Comparison of ENCODE assay signal across 8 cellular contexts in the genomic region with DNA sequence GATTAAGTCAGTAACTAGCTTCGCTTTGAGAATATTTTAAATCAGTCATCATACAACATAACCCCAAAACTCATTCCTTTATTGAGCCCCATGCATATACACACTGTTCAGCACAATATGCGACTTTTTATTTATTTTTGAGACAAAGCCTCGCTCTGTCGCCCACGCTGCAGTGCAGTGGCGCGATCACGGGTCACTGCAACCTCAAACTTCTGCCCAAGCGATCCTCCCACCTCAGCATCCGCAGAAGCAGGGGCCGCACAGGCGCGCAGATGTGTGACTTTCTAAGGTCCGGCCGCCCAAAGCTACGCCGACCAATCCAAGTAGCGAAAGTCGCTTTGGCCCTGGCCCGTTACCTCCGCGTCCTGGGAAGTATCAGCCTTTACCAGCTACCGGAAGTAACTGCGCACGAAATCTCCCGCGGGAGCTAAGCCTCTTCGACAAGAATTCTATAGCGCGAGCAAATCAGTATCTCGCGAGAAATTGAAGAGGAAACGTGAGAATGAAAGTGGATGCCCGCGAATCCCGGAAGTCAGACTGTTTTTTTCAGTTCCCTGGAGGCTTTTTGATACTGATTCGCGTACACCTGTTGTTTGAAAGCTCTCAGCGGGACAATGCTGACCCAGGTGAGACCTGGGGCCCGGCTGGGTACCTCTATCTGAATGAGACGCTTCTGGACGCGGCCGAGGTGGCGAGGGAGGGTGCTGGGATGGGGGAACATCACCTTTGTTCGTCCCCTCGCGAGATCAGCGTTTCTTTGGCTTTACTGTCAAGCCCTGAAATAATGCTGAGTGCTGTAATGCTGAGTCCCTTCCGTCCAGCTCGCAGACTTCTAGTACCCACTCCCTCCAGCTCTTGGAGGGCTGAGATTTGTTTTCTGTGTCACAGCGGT. TPM values are rescaled to one million over a fixed set of nuclear protein-coding genes. Genes with fewer than 3 reads are reported as not detected.
DNase-seq lines count a peak whose midpoint lies in the region; ATAC-seq, FAIRE-seq and TF ChIP-seq lines count a peak whose summit lies in the region.

A gene (minus strand): TSS at position 404 of the 892 bp plus-strand sequence. CDS start 1,405 bp downstream, outside the sequence.
A gene (plus strand): TSS at position 549 of the 892 bp plus-strand sequence. CDS start 66 bp downstream, at position 615.

- H3K27ac ChIP-seq in cardiac muscle cell (peak within 1 kb of the TSS; percentile 94), pancreas (peak within 1 kb of the TSS; percentile 79 to 99 (median 93)), tibial artery (peak within 1 kb of the TSS; percentile 93 to 98)

- peak; percentile 69 for TF ChIP-seq POLR2A in GM12891 (IDR thresholded peaks at IDR 0.05; ENCODE audit: low read depth, low read length)

- H3K9me3 ChIP-seq in cardiac muscle cell (ENCODE audit: low read depth) = no peaks in the 10 kb centered on the region
- no peaks in the 10 kb centered on the region for H3K9me3 ChIP-seq in pancreas
- H3K9me3 ChIP-seq in tibial artery = no peaks in the 10 kb centered on the region

- FAIRE-seq in GM12891 (lab: Jason Lieb, UNC) (peak; percentile 96), pancreas (lab: Jason Lieb, UNC) (peak; percentile 65)

- no peaks in the 10 kb centered on the region for H3K27me3 Mint-ChIP-seq in activated naive CD8-positive, alpha-beta T cell treated with anti-CD3 and anti-CD28 coated beads, Interleukin-2, amount 50 U/mL, for 24 hours

- no peaks in the 10 kb centered on the region for H3K9me3 Mint-ChIP-seq in activated naive CD8-positive, alpha-beta T cell treated with anti-CD3 and anti-CD28 coated beads, Interleukin-2, amount 50 U/mL, for 24 hours

- H3K4me1 Mint-ChIP-seq in activated naive CD8-positive, alpha-beta T cell treated with anti-CD3 and anti-CD28 coated beads, Interleukin-2, amount 50 U/mL, for 24 hours = peaks cover 53% of the 10 kb centered on the region

- H3K27ac Mint-ChIP-seq in activated naive CD8-positive, alpha-beta T cell treated with anti-CD3 and anti-CD28 coated beads, Interleukin-2, amount 50 U/mL, for 24 hours = peak within 1 kb of the TSS; percentile 99

- H3K4me3 Mint-ChIP-seq in activated naive CD8-positive, alpha-beta T cell treated with anti-CD3 and anti-CD28 coated beads, Interleukin-2, amount 50 U/mL, for 24 hours = peak within 1 kb of the TSS; percentile 99

- TF ChIP-seq CTCF in cardiac muscle cell (IDR thresholded peaks at IDR 0.05; ENCODE audit: low read depth, low read length) (no peak), pancreas (IDR thresholded peaks at IDR 0.05) (no peak), tibial artery (IDR thresholded peaks at IDR 0.05) (no peak)

- DNase-seq in GM12891 (ENCODE audit: insufficient read length, low spot score) = peak; percentile 41
- peak; percentile 92 for DNase-seq in NCI-H1417 treated with DMSO at 0.1 percent for 48 hours (lab: John Stamatoyannopoulos, UW)
- DNase-seq in SW 1271 (lab: John Stamatoyannopoulos, UW) = peak; percentile 91 to 95
- peak; percentile 81 for DNase-seq in activated naive CD8-positive, alpha-beta T cell treated with anti-CD3 and anti-CD28 coated beads, Interleukin-2, amount 50 U/mL, for 24 hours
- DNase-seq in cardiac muscle cell (ENCODE audit: low read depth in 1 of 2, low spot score in 1 of 2) = peak; percentile 98 to 99
- peak; percentile 83 to 94 (median 91) for DNase-seq in pancreas
- peak; percentile 93 to 96 for DNase-seq in tibial artery

- peaks cover 38% of the 10 kb centered on the region for H3K36me3 Mint-ChIP-seq in activated naive CD8-positive, alpha-beta T cell treated with anti-CD3 and anti-CD28 coated beads, Interleukin-2, amount 50 U/mL, for 24 hours (ENCODE audit: low read depth)

- H3K27me3 ChIP-seq in cardiac muscle cell = no peaks in the 10 kb centered on the region
- no peaks in the 10 kb centered on the region for H3K27me3 ChIP-seq in pancreas
- no peaks in the 10 kb centered on the region for H3K27me3 ChIP-seq in tibial artery

- H3K4me1 ChIP-seq in cardiac muscle cell (ENCODE audit: low read depth) (peaks cover 12% of the 10 kb centered on the region), pancreas (peaks cover 5 to 27% (median 22%) of the 10 kb centered on the region in 3 donors), tibial artery (peaks cover 0 to 31% (median 17%) of the 10 kb centered on the region in 4 donors)

- H3K36me3 ChIP-seq in cardiac muscle cell = no peaks in the 10 kb centered on the region
- H3K36me3 ChIP-seq in pancreas = no peaks in the 10 kb centered on the region
- peaks cover 0 to 19% (median 0%) of the 10 kb centered on the region in 3 donors for H3K36me3 ChIP-seq in tibial artery

- WGBS in pancreas, 2 donors = 0 to 1% methylated on average over 52 of the region's 52 CpGs

- ATAC-seq in HG02798 (IDR thresholded peaks at IDR 0.05; ENCODE audit: poor library complexity, unreplicated experiment) (peak; percentile 96), pancreas (peak; percentile 95 to 97 (median 96))
- peak; percentile 88 for ATAC-seq in activated naive CD8-positive, alpha-beta T cell treated with anti-CD3 and anti-CD28 coated beads, Interleukin-2, amount 50 U/mL, for 24 hours

- peak within 1 kb of the TSS; percentile 88 for H3K4me3 ChIP-seq in cardiac muscle cell
- peak within 1 kb of the TSS; percentile 35 to 74 (median 54) for H3K4me3 ChIP-seq in pancreas
- H3K4me3 ChIP-seq in tibial artery = peak within 1 kb of the TSS; percentile 66 to 91

- intact Hi-C loops in pancreas (cut with DNase I) (loop anchor here in 2 of 3 donors (10.0 kb wide), 2 partner anchors 48 to 58 kb away; no protein-coding TSS in a partner anchor), tibial artery (cut with DNase I; ENCODE audit: low total_unique reads) (no loop called here)

TF ChIP-seq in GM12891, 5 proteins besides CTCF, POLR2A, EP300 and RAD21:
- TF ChIP-seq POU2F2 (IDR thresholded peaks at IDR 0.05; ENCODE audit: low read depth, low read length) = peak; percentile 50
- TF ChIP-seq SPI1 (IDR thresholded peaks at IDR 0.05; ENCODE audit: low read depth, low read length) = no peak; the same call in 1 of the 2 replicates
- peak; percentile 33 for TF ChIP-seq PAX5 (IDR thresholded peaks at IDR 0.05; ENCODE audit: insufficient read depth, low read length, severe bottlenecking)
- peak; percentile 88 for TF ChIP-seq POLR2AphosphoS5 (IDR thresholded peaks at IDR 0.05; ENCODE audit: low read depth, low read length)
- TF ChIP-seq TAF1 (IDR thresholded peaks at IDR 0.05; ENCODE audit: low read depth, low read length) = peak; percentile 76

RNA-seq across cellular contexts. Expression of the first gene that starts in this region (rescaled TPM):
- 1.4 TPM for polyA plus RNA-seq in GM12891 (2012; ENCODE audit: low read depth, missing spikeins)
- 1.5 and 1.7 TPM in 2 replicates for total RNA-seq in cardiac muscle cell
- polyA plus RNA-seq in cardiac muscle cell = 3.1 and 3.4 TPM in 2 replicates
- total RNA-seq in pancreas = 1 to 10 TPM; 3.0 to 5.0 (median 4.0) TPM
- polyA plus RNA-seq in pancreas = 1 to 10 TPM; 1.9 to 3.6 TPM

RNA-seq across cellular contexts. Expression of the second gene that starts in this region (rescaled TPM):
- 6.2 TPM for polyA plus RNA-seq in GM12891 (2012; ENCODE audit: low read depth, missing spikeins)
- total RNA-seq in cardiac muscle cell = 6.0 and 7.3 TPM in 2 replicates
- 9.1 and 10.1 TPM in 2 replicates for polyA plus RNA-seq in cardiac muscle cell
- total RNA-seq in pancreas = 1 to 10 TPM; 4.5 to 9.7 (median 5.8) TPM
- polyA plus RNA-seq in pancreas = 1 to 10 TPM; 3.3 to 4.1 TPM

Comparison
In these comparisons a context has a peak if more than half of its experiments do, and no peak if none do; other contexts are left out.
1. Peak in every context shown above with its lines: DNase-seq, ATAC-seq, H3K4me3 ChIP-seq and H3K27ac ChIP-seq.
2. DNase-seq: peak in every context shown above with its lines; median percentile 98 in cardiac muscle cell; 94 in tibial artery; 93 in SW 1271; 92 in NCI-H1417 treated with DMSO at 0.1 percent for 48 hours; 91 in pancreas; 81 in activated naive CD8-positive, alpha-beta T cell treated with anti-CD3 and anti-CD28 coated beads, Interleukin-2, amount 50 U/mL, for 24 hours; 41 in GM12891.